Comparison of ENCODE assay signal across 29 cellular contexts in the genomic region with DNA sequence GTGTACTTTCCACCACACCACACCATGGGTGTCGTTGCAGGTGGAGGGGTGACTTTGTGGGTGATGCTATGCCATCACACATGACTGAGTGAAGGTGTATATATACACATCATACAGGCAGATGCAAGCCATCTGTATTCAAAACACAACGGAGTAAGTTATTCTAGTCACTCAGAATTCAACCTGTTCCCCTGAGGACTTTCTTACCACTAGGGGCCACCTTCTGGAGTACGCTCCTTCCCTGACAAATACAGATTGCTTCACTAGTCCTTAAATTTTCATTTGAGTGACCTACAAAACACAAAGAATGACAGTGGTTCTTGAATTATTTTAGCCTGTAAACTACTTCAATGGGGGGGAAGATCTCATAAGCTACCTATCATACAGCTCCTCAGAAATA. TPM values are rescaled to one million over a fixed set of nuclear protein-coding genes. Genes with fewer than 3 reads are reported as not detected.
"Had no signal": no experiment of that assay in that cellular context is flagged by ENCODE, and none has a peak within 500 bp of the region (broad histone marks: within the 10 kb centered on the region; RNA-seq: fewer than 3 reads in every experiment).

No MANE protein-coding gene starts in this region.

- H3K79me2 ChIP-seq: hepatocyte had no signal

- DNase-seq: activated CD4-positive, alpha-beta T cell treated with anti-CD3 and anti-CD28 coated beads for 48 hours; activated CD4-positive, alpha-beta T cell treated with anti-CD3 and anti-CD28 coated beads, Interleukin-2, amount 50 U/mL, for 48 hours; activated CD8-positive, alpha-beta memory T cell treated with anti-CD3 and anti-CD28 coated beads, Interleukin-2, amount 50 U/mL, for 4 hours; activated effector memory CD4-positive, alpha-beta T cell treated with anti-CD3 and anti-CD28 coated beads, Interleukin-2, amount 50 U/mL, for 16 hours; activated naive CD4-positive, alpha-beta T cell treated with anti-CD3 and anti-CD28 coated beads for 36 hours; activated naive CD8-positive, alpha-beta T cell treated with anti-CD3 and anti-CD28 coated beads for 36 hours; activated T-cell treated with anti-CD3 and anti-CD28 coated beads, Interleukin-2, amount 50 U/mL, for 1 hour; adrenal gland; aorta; body of pancreas; dermis blood vessel endothelial cell; effector CD8-positive, alpha-beta T cell; gastrocnemius medialis; left colon; midbrain; naive thymus-derived CD4-positive, alpha-beta T cell; right cardiac atrium; spleen; stimulated activated CD4-positive, alpha-beta T cell treated with anti-CD3 and anti-CD28 coated beads, Interleukin-2, amount 100 ng/mL, for 48 hours; stimulated activated naive CD8-positive, alpha-beta T cell treated with anti-CD3 and anti-CD28 coated beads, Interleukin-15, Interleukin-2, amounts not matched to agents 100 U/mL and 50 U/mL, for 24 hours; T-helper 1 cell; testis; transverse colon had no signal

- ATAC-seq: activated CD4-positive, CD25-positive, alpha-beta regulatory T cell treated with anti-CD3 and anti-CD28 coated beads, Interleukin-2, amount 50 U/mL, for 24 hours; body of pancreas; gastrocnemius medialis; left colon; naive thymus-derived CD4-positive, alpha-beta T cell; right cardiac atrium; stimulated activated naive CD8-positive, alpha-beta T cell treated with anti-CD3 and anti-CD28 coated beads, Interleukin-15, Interleukin-2, amounts not matched to agents 100 U/mL and 50 U/mL, for 24 hours had no signal

- H3K27ac Mint-ChIP-seq: activated naive CD4-positive, alpha-beta T cell treated with anti-CD3 and anti-CD28 coated beads for 36 hours; activated naive CD8-positive, alpha-beta T cell treated with anti-CD3 and anti-CD28 coated beads for 36 hours; activated T-helper 1 cell treated with anti-CD3 and anti-CD28 coated beads, Interleukin-12 subunit alpha, Interleukin-12 subunit beta, Interleukin-2, Interleukin-4 antibody, amounts not matched to agents 30 ng/mL and 10 ng/mL and 1 ng/mL, durations not matched to agents 14 hours and 24 hours and 36 hours; naive thymus-derived CD4-positive, alpha-beta T cell; T-helper 2 cell treated with Interferon-gamma antibody and Interleukin-4, amounts not matched to agents 5 μg/mL and 100 μg/mL, for 36 hours had no signal

- H3K27me3 ChIP-seq: adrenal gland, body of pancreas, gastrocnemius medialis, hepatocyte, testis, transverse colon had no signal

- H3K27ac ChIP-seq: adrenal gland, body of pancreas, gastrocnemius medialis, hepatocyte, spleen, testis, transverse colon had no signal

- H3K36me3 ChIP-seq: adrenal gland, gastrocnemius medialis, spleen, transverse colon had no signal

- H3K36me3 Mint-ChIP-seq: activated naive CD8-positive, alpha-beta T cell treated with anti-CD3 and anti-CD28 coated beads for 36 hours; naive thymus-derived CD4-positive, alpha-beta T cell had no signal

- H3K4me2 ChIP-seq: hepatocyte had no signal

- H2AFZ ChIP-seq: hepatocyte had no signal

- H3K9me3 Mint-ChIP-seq: activated T-helper 1 cell treated with anti-CD3 and anti-CD28 coated beads, Interleukin-12 subunit alpha, Interleukin-12 subunit beta, Interleukin-2, Interleukin-4 antibody, amounts not matched to agents 30 ng/mL and 10 ng/mL and 1 ng/mL, durations not matched to agents 14 hours and 24 hours and 36 hours; T-helper 2 cell treated with Interferon-gamma antibody and Interleukin-4, amounts not matched to agents 5 μg/mL and 100 μg/mL, for 36 hours had no signal

- H3K4me1 ChIP-seq: adrenal gland, body of pancreas, gastrocnemius medialis, spleen, testis, transverse colon had no signal

- H3K9me3 ChIP-seq: adrenal gland, body of pancreas, gastrocnemius medialis, testis, transverse colon had no signal

- H3K4me1 Mint-ChIP-seq: activated naive CD8-positive, alpha-beta T cell treated with anti-CD3 and anti-CD28 coated beads for 36 hours; naive thymus-derived CD4-positive, alpha-beta T cell had no signal

- H3K4me3 ChIP-seq: adrenal gland, body of pancreas, gastrocnemius medialis, hepatocyte, spleen, testis, transverse colon had no signal

- H3K4me3 Mint-ChIP-seq: activated naive CD4-positive, alpha-beta T cell treated with anti-CD3 and anti-CD28 coated beads for 36 hours; activated naive CD8-positive, alpha-beta T cell treated with anti-CD3 and anti-CD28 coated beads for 36 hours; activated T-helper 1 cell treated with anti-CD3 and anti-CD28 coated beads, Interleukin-12 subunit alpha, Interleukin-12 subunit beta, Interleukin-2, Interleukin-4 antibody, amounts not matched to agents 30 ng/mL and 10 ng/mL and 1 ng/mL, durations not matched to agents 14 hours and 24 hours and 36 hours; naive thymus-derived CD4-positive, alpha-beta T cell; T-helper 2 cell treated with Interferon-gamma antibody and Interleukin-4, amounts not matched to agents 5 μg/mL and 100 μg/mL, for 36 hours had no signal

RNA-seq across cellular contexts. Expression of a gene that starts 52.8 kb away (rescaled TPM):
- total RNA-seq: activated CD8-positive, alpha-beta memory T cell treated with anti-CD3 and anti-CD28 coated beads for 36 hours; activated naive CD8-positive, alpha-beta T cell treated with anti-CD3 and anti-CD28 coated beads for 36 hours; epithelial cell of proximal tubule had no signal
